2 cellular contexts compared by ENCODE assay signal in the genomic region with DNA sequence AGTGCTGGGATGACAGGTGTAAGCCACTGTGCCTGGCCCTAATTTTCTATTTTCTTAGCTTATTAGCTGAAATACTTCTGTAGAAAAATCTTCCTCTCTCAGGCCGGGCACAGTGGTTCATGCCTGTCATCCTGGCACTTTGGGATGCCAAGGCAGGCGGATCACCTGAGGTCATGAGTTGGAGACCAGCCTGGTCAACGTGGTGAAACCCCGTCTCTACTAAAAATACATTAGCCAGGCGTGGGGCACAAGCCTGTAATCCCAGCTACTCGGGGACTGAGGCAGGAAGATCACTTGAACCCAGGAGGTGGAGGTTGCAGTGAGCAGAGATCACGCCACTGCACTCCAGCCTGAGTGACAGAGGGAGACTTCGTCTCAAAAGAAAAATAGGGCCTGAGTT. TPM values are rescaled to one million over a fixed set of nuclear protein-coding genes. Genes with fewer than 3 reads are reported as not detected.
"Had no signal": no experiment of that assay in that cellular context is flagged by ENCODE, and none has a peak within 500 bp of the region (broad histone marks: within the 10 kb centered on the region; RNA-seq: fewer than 3 reads in every experiment).

No MANE protein-coding gene starts in this region.

RNA-seq across cellular contexts. Expression of gene FOXR1, which starts 12.8 kb away (rescaled TPM):
- total RNA-seq: G401, GM12878 had no signal
- polyA plus RNA-seq: GM12878 had no signal

RNA-seq across cellular contexts. Expression of gene UPK2, which starts 28.2 kb away (rescaled TPM):
- total RNA-seq: G401 had no signal
